In the genomic region with DNA sequence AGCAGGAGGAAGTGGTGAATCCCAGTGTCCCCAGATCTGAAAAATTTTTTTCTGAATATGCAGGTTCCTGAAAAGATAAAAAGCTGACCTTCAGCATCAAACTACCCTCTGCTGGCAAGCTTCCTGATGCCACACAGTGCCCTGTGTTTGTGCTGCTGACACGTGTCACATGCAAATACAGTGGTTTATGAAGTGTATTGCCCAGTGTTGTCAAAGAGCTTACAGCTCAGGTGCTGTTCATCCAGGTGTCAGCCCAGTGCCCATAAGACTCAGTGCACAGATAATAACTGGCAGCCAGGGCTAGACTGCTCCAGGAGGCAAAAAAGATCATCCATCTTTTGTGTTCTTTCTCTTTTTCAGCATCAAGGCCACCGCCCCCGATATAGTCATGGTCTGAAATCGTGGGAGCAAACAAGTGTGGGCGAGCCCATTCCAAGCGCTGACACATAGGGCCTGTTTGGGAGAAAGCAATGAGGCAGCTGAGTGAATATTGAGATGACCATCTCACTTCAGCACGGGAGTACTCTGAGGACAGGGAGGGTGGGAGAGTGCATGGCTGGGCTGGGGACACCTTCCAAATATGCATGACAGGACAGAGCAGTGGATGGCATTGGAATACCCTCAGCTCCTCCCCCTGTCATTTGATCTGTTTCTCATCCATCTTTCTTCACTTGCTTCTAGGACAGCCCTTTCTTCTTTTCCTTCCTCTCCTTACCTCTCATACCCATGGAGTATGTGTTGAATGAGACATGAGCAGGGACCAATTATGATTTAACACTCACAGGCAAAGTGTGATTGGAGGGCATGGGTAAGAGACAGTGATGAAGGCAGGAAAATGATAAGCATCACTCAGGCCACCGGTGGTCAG, we compare ENCODE assay signal across 16 cellular contexts. TPM values are rescaled to one million over a fixed set of nuclear protein-coding genes. Genes with fewer than 3 reads are reported as not detected.
A peak's percentile ranks its signal among the peaks of the same experiment; 100 is the strongest.
DNase-seq lines count a peak whose midpoint lies in the region; ATAC-seq, FAIRE-seq and TF ChIP-seq lines count a peak whose summit lies in the region.
"Had no signal": no experiment of that assay in that cellular context is flagged by ENCODE, and none has a peak within 500 bp of the region (broad histone marks: within the 10 kb centered on the region; RNA-seq: fewer than 3 reads in every experiment).

No MANE protein-coding gene starts in this region.

- no peaks in the 10 kb centered on the region for H4K20me1 ChIP-seq in HepG2 (ENCODE audit: insufficient read depth, low read length)

- no TSS peak for BruUV-seq in HepG2 (replicated peaks; lab: Mats Ljungman, UMichigan)

- no peak for TF ChIP-seq EP300 in HepG2 (IDR thresholded peaks at IDR 0.05; ENCODE audit: low read depth in 2 of 2, low read length in 2 of 2)
- no peak for TF ChIP-seq EP300 in HepG2 (CRISPR knock-in tag; IDR thresholded peaks at IDR 0.05; ENCODE audit: borderline replicate concordance)

- 58% methylated on average over 8 of the region's 8 CpGs for WGBS in liver
- 2% methylated on average over 7 of the region's 8 CpGs for WGBS in HepG2 (ENCODE audit: low lambda C conversion rate)

- H3K36me3 ChIP-seq in liver (ENCODE audit: control insufficient read depth in 4 of 4, insufficient read depth in 3 of 4, low read depth in 1 of 4, low read length in 3 of 4): no peaks in the 10 kb centered on the region
- H3K36me3 ChIP-seq in HepG2 (replicated peaks in 1 of 2; ENCODE audit: control insufficient read depth in 1 of 2, insufficient read depth in 2 of 2, low read length in 2 of 2): no peaks in the 10 kb centered on the region
- no peaks in the 10 kb centered on the region for H3K36me3 ChIP-seq in RWPE2 (ENCODE audit: low read depth)
- H3K36me3 ChIP-seq: brain microvascular endothelial cell had no signal

- no peak for TF ChIP-seq CTCF in liver (IDR thresholded peaks at IDR 0.05; ENCODE audit: low read depth, low read length, missing input control)
- TF ChIP-seq CTCF in HepG2 (CRISPR knock-in tag; IDR thresholded peaks at IDR 0.05): no peak
- TF ChIP-seq CTCF in RWPE2 (IDR thresholded peaks at IDR 0.05; ENCODE audit: poor library complexity, severe bottlenecking): no peak
- no peak for TF ChIP-seq CTCF in GM10266 (IDR thresholded peaks at IDR 0.05; ENCODE audit: control insufficient read depth, insufficient read depth, low read depth, missing control alignments)

- peak; percentile 41 to 49 for TF ChIP-seq RAD21 in liver (IDR thresholded peaks at IDR 0.05)
- no peak for TF ChIP-seq RAD21 in HepG2 (CRISPR knock-in tag; IDR thresholded peaks at IDR 0.05)

- CTCF ChIA-PET in HepG2 (lab: Yijun Ruan, JAX; ENCODE audit: low intra/inter-chr PET ratio, low total read pairs): no interaction called here

- H3K4me3 ChIP-seq in liver (ENCODE audit: low read depth in 1 of 3, low read length in 3 of 3): no peak overlapping the region
- H3K4me3 ChIP-seq in HepG2 (replicated peaks in 1 of 3; ENCODE audit: insufficient read depth in 1 of 3, low read depth in 2 of 3, low read length in 3 of 3): no peak overlapping the region
- H3K4me3 ChIP-seq in RWPE2 (ENCODE audit: severe bottlenecking): no peak overlapping the region

- POLR2A ChIA-PET in HepG2 (lab: Yijun Ruan, JAX): no interaction called here

- peaks cover 2 to 10% (median 8%) of the 10 kb centered on the region in 4 donors for H3K4me1 ChIP-seq in liver (ENCODE audit: control insufficient read depth in 4 of 4, insufficient read depth in 4 of 4, low read length in 3 of 4)
- H3K4me1 ChIP-seq in HepG2 (ENCODE audit: insufficient read depth, low read length): no peaks in the 10 kb centered on the region
- H3K4me1 ChIP-seq in RWPE2 (ENCODE audit: insufficient read depth, poor library complexity, severe bottlenecking): peaks cover 3% of the 10 kb centered on the region

- H3K4me2 ChIP-seq in HepG2 (ENCODE audit: low read depth, low read length): no peak overlapping the region

- H3K9ac ChIP-seq in liver (ENCODE audit: low read depth in 1 of 2, low read length in 2 of 2) (no peak overlapping the region), HepG2 (ENCODE audit: insufficient read depth, low read depth, low read length) (no peak overlapping the region)

- TF ChIP-seq POLR2A in HepG2 (IDR thresholded peaks at IDR 0.05; ENCODE audit: insufficient read depth in 1 of 2, low read depth in 2 of 2, low read length in 2 of 2): no peak

- FAIRE-seq in HepG2 (lab: Jason Lieb, UNC) (no peak), RCC 7860 (lab: Jason Lieb, UNC) (no peak)

- peak overlapping the region in 1 of 2 donors; percentile 25 for H3K27ac ChIP-seq in liver (ENCODE audit: low read depth in 1 of 2, low read length in 2 of 2)
- no peak overlapping the region for H3K27ac ChIP-seq in HepG2 (ENCODE audit: extremely low read length, insufficient read depth, low read length)
- no peak overlapping the region for H3K27ac ChIP-seq in RWPE2 (ENCODE audit: poor library complexity, severe bottlenecking)
- H3K27ac ChIP-seq: brain microvascular endothelial cell had no signal

- DNase-seq in HepG2 (ENCODE audit: low spot score) (no peak), RWPE2 (ENCODE audit: low spot score) (no peak), GM10266 (ENCODE audit: extremely low spot score) (no peak), RCC 7860 (ENCODE audit: low spot score) (no peak), anterior cingulate cortex (lab: John Stamatoyannopoulos, UW) (no peak)
- DNase-seq: ACHN; activated CD8-positive, alpha-beta memory T cell treated with anti-CD3 and anti-CD28 coated beads, Interleukin-2, amount 50 U/mL, for 48 hours; brain microvascular endothelial cell; immature natural killer cell; naive thymus-derived CD8-positive, alpha-beta T cell; NCI-H1105; stimulated activated naive CD4-positive, alpha-beta T cell had no signal

- H3K27me3 ChIP-seq in liver (ENCODE audit: control insufficient read depth in 4 of 4, insufficient read depth in 4 of 4, low read length in 3 of 4) (no peaks in the 10 kb centered on the region), HepG2 (ENCODE audit: control insufficient read depth in 1 of 2, insufficient read depth in 2 of 2, low read length in 2 of 2) (0 out of 5 replicates have a peak, but pooled peaks cover 0 to 4% of the 10 kb centered on the region in 2 experiments), RWPE2 (ENCODE audit: insufficient read depth, poor library complexity, severe bottlenecking) (no peaks in the 10 kb centered on the region)
- H3K27me3 ChIP-seq: brain microvascular endothelial cell had no signal

- H2AFZ ChIP-seq in HepG2 (ENCODE audit: low read length): no peak overlapping the region

- intact Hi-C loops in HepG2 (cut with micrococcal nuclease; ENCODE audit: unreplicated experiment): no loop called here

- in situ Hi-C loops in HepG2 (cut with HindIII; ENCODE audit: extremely low pct_ligation_motif_present, low pct_unique_long_range_greater_than_20kb): no loop called here

- peaks cover 0 to 2% (median 0%) of the 10 kb centered on the region in 4 donors for H3K9me3 ChIP-seq in liver (ENCODE audit: control insufficient read depth in 4 of 4, low read length in 3 of 4)
- H3K9me3 ChIP-seq in HepG2 (ENCODE audit: low read length): no peaks in the 10 kb centered on the region
- no peaks in the 10 kb centered on the region for H3K9me3 ChIP-seq in RWPE2 (ENCODE audit: severe bottlenecking)

- H3K79me2 ChIP-seq in HepG2 (ENCODE audit: insufficient read depth, low read length): no peaks in the 10 kb centered on the region

- ATAC-seq in HepG2 (no peak), HG03039 (IDR thresholded peaks at IDR 0.05; ENCODE audit: unreplicated experiment) (peak; percentile 58), RWPE2 (ENCODE audit: low read depth) (peak; percentile 85), HG03571 (IDR thresholded peaks at IDR 0.05; ENCODE audit: unreplicated experiment) (no peak)
- ATAC-seq: naive thymus-derived CD8-positive, alpha-beta T cell had no signal

TF ChIP-seq in liver, 16 proteins besides CTCF, POLR2A, EP300 and RAD21 (continues in another document):
- TF ChIP-seq NR2F2 (IDR thresholded peaks at IDR 0.05) (no peak), SP1 (IDR thresholded peaks at IDR 0.05) (peak; percentile 57)
- TF ChIP-seq, protein P1, sequence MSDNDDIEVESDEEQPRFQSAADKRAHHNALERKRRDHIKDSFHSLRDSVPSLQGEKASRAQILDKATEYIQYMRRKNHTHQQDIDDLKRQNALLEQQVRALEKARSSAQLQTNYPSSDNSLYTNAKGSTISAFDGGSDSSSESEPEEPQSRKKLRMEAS (IDR thresholded peaks at IDR 0.05): peak; percentile 57

TF ChIP-seq in HepG2, 621 proteins besides CTCF, POLR2A, EP300 and RAD21 (continues in another document):
- TF ChIP-seq RXRB (CRISPR knock-in tag; IDR thresholded peaks at IDR 0.05; ENCODE audit: borderline replicate concordance) (no peak), ZNF3 (CRISPR knock-in tag; IDR thresholded peaks at IDR 0.05) (no peak), GLI4 (CRISPR knock-in tag; IDR thresholded peaks at IDR 0.05; ENCODE audit: borderline replicate concordance) (no peak)

RNA-seq across cellular contexts. Expression of a gene that starts 6.4 kb away (rescaled TPM):
- total RNA-seq in liver (10 to 100 TPM in 1 of 2 donors, 1 to 10 TPM in 1; 3.3 to 12.3 TPM), HepG2 (2016; rRNA removed; fragmentation: Illumina TruSeq; extraction: Trizol) (not detected in 2 replicates)
- polyA plus RNA-seq in liver (1 to 10 TPM; 2.5 to 5.7 TPM), HepG2 (2011; rRNA removed) (not detected in 2 replicates)
- not detected in 2 replicates for total RNA-seq in HepG2 (2016; cell fraction: cytosol; rRNA removed; fragmentation: Illumina TruSeq; extraction: Trizol; ENCODE audit: low read depth)
- not detected in 2 replicates for total RNA-seq in HepG2 (2016; cell fraction: insoluble cytoplasmic fraction; rRNA removed; fragmentation: Illumina TruSeq; extraction: Trizol)
- total RNA-seq in HepG2 (2016; cell fraction: membrane; rRNA removed; fragmentation: Illumina TruSeq; extraction: Trizol): not detected in 2 replicates
- not detected in 2 replicates for total RNA-seq in HepG2 (2016; cell fraction: nucleus; rRNA removed; fragmentation: Illumina TruSeq; extraction: Trizol)
- polyA plus RNA-seq in HepG2 (2011; cell fraction: cytosol; rRNA removed): not detected in 2 replicates
- not detected in 2 replicates for polyA plus RNA-seq in HepG2 (2011; cell fraction: nucleus; rRNA removed)
- polyA plus RNA-seq in HepG2 (2012): not detected in 2 replicates
- polyA plus RNA-seq in HepG2 (2016; cell fraction: cytosol; fragmentation: Illumina TruSeq; extraction: Trizol; ENCODE audit: low read depth): not detected in 2 replicates
- polyA plus RNA-seq in HepG2 (2016; cell fraction: insoluble cytoplasmic fraction; fragmentation: Illumina TruSeq; extraction: Trizol; ENCODE audit: low read depth): not detected in 2 replicates
- polyA plus RNA-seq in HepG2 (2016; cell fraction: membrane; fragmentation: Illumina TruSeq; extraction: Trizol; ENCODE audit: low read depth): not detected in 2 replicates
- polyA plus RNA-seq in HepG2 (2016; cell fraction: nucleus; fragmentation: Illumina TruSeq; extraction: Trizol; ENCODE audit: insufficient read depth, low read depth): not detected in 2 replicates
- polyA minus RNA-seq in HepG2 (2011; rRNA and poly(A)+ RNA removed; ENCODE audit: low replicate concordance): 96.2 TPM in 1 of 2 replicates, not detected in the other
- 0.44 TPM in 1 of 2 replicates, not detected in the other for polyA minus RNA-seq in HepG2 (2011; cell fraction: cytosol; rRNA and poly(A)+ RNA removed)
- not detected in 2 replicates for polyA minus RNA-seq in HepG2 (2011; cell fraction: nucleus; rRNA and poly(A)+ RNA removed)
- total RNA-seq: naive thymus-derived CD8-positive, alpha-beta T cell; OCI-LY7 had no signal
- polyA plus RNA-seq: immature natural killer cell; naive thymus-derived CD8-positive, alpha-beta T cell had no signal

Comparison
In these comparisons a context has a peak if more than half of its experiments do, and no peak if none do; other contexts are left out.
1. ATAC-seq: peak in HG03039 (single experiment) and RWPE2 (single experiment); none in HepG2 (single experiment) and HG03571 (single experiment).